ENCODE assay signal across 25 cellular contexts in genomic region chr15:73777741-73778140, GRCh38. TPM values are rescaled to one million over a fixed set of nuclear protein-coding genes. Genes with fewer than 3 reads are reported as not detected.
"Had no signal": no experiment of that assay in that cellular context is flagged by ENCODE, and none has a peak within 500 bp of the region (broad histone marks: within the 10 kb centered on the region; RNA-seq: fewer than 3 reads in every experiment).

No MANE protein-coding gene starts in this region.

- ATAC-seq: activated T-cell treated with anti-CD3 and anti-CD28 coated beads, Interleukin-2, amount 50 U/mL, for 72 hours; gastrocnemius medialis; naive thymus-derived CD4-positive, alpha-beta T cell; stimulated activated effector memory CD8-positive, alpha-beta T cell treated with anti-CD3 and anti-CD28 coated beads, Interleukin-12 subunit alpha, Interleukin-12 subunit beta, amount 100 ng/mL, for 72 hours; upper lobe of right lung had no signal

- H3K27ac ChIP-seq: cardiac muscle cell, coronary artery, dorsolateral prefrontal cortex, esophagus muscularis mucosa, gastrocnemius medialis, sigmoid colon, upper lobe of right lung, VCaP had no signal

- H3K36me3 ChIP-seq: cardiac muscle cell, esophagus muscularis mucosa, gastrocnemius medialis, sigmoid colon, upper lobe of right lung had no signal

- H3K4me3 ChIP-seq: cardiac muscle cell, coronary artery, dorsolateral prefrontal cortex, esophagus muscularis mucosa, gastrocnemius medialis, sigmoid colon, upper lobe of right lung had no signal

- H3K9me3 ChIP-seq: esophagus muscularis mucosa, gastrocnemius medialis, sigmoid colon, upper lobe of right lung had no signal

- H3K27me3 ChIP-seq: cardiac muscle cell, dorsolateral prefrontal cortex, esophagus muscularis mucosa, gastrocnemius medialis, sigmoid colon, upper lobe of right lung had no signal

- H3K4me1 ChIP-seq: upper lobe of right lung had no signal

- DNase-seq: activated CD4-positive, alpha-beta T cell treated with anti-CD3 and anti-CD28 coated beads for 4 hours; activated CD4-positive, alpha-beta T cell treated with anti-CD3 and anti-CD28 coated beads, Interleukin-2, amount 50 U/mL, for 4 hours; activated naive CD4-positive, alpha-beta T cell treated with Interleukin-2 at 50 U/mL for 16 hours; activated T-cell treated with anti-CD3 and anti-CD28 coated beads for 4 hours; activated T-cell treated with anti-CD3 and anti-CD28 coated beads, Interleukin-2, amount 50 U/mL, for 72 hours; anterior cingulate cortex; dorsolateral prefrontal cortex; effector memory CD4-positive, alpha-beta T cell; gastrocnemius medialis; glutamatergic neuron; midbrain; naive thymus-derived CD4-positive, alpha-beta T cell; retina; sigmoid colon; small intestine; stimulated activated CD4-positive, alpha-beta T cell treated with anti-CD3 and anti-CD28 coated beads, Interleukin-4, amount 100 ng/mL, for 24 hours; T-helper 1 cell; upper lobe of right lung had no signal

- FAIRE-seq: islet of Langerhans, small intestine, TTC549 had no signal

RNA-seq across cellular contexts. Expression of gene INSYN1, which starts 24.6 kb away (rescaled TPM):
- total RNA-seq: activated T-cell treated with anti-CD3 and anti-CD28 coated beads, Interleukin-2, amount 50 U/mL, for 72 hours; naive thymus-derived CD4-positive, alpha-beta T cell had no signal
- polyA plus RNA-seq: naive thymus-derived CD4-positive, alpha-beta T cell had no signal
